In the genomic region with DNA sequence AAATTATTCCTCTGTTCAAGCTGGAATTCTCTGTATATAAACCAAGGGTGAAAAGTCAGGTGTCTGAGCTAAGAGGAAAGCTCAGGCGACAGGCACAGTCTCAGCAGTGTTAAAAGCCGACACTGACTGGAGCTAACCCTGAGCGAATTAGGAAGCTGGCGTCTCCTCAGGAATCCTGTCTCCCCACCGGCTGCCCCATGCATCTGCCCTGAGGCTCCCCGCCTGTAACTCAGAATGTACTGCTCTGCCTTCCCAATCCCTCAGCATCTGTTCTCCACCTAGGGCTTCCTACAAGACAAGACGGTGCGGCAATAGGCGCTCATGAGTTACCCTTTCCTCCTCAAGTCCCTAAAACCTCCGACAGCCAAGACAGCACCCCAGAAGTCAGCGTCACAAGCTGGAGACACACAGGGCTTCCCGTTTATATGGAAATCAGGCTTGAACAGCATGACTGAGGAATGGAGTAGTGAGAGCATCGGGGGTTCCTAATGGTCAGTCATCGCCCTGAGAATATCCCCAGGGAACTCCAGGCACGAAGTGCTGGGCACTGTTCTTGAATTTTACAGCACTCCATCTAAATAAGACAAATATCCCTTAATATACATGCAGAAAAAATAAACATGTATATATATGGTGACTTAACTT, we compare ENCODE assay signal across 16 cellular contexts. TPM values are rescaled to one million over a fixed set of nuclear protein-coding genes. Genes with fewer than 3 reads are reported as not detected.
A peak's percentile ranks its signal among the peaks of the same experiment; 100 is the strongest.
DNase-seq lines count a peak whose midpoint lies in the region; ATAC-seq, FAIRE-seq and TF ChIP-seq lines count a peak whose summit lies in the region.
"Had no signal": no experiment of that assay in that cellular context is flagged by ENCODE, and none has a peak within 500 bp of the region (broad histone marks: within the 10 kb centered on the region; RNA-seq: fewer than 3 reads in every experiment).

No MANE protein-coding gene starts in this region.

- H2BK15ac ChIP-seq in mesenchymal stem cell (ENCODE audit: low read depth, poor library complexity, severe bottlenecking), result no peak overlapping the region

- FAIRE-seq in endothelial cell of umbilical vein (lab: Jason Lieb, UNC) (no peak), pancreas (lab: Jason Lieb, UNC) (no peak)
- FAIRE-seq: H54, HTR-8/SVneo had no signal

- no peak for ATAC-seq in pancreas

- H3K79me1 ChIP-seq in mesenchymal stem cell (replicated peaks; ENCODE audit: low read length, poor library complexity, severe bottlenecking), result peaks cover 12% of the 10 kb centered on the region

- DNase-seq in ELF-1 (ENCODE audit: low read depth, low spot score), result peak; percentile 65
- DNase-seq in endothelial cell of umbilical vein (ENCODE audit: low read depth, low spot score), result no peak
- DNase-seq in mesenchymal stem cell, result no peak
- no peak for DNase-seq in pancreas
- DNase-seq in foreskin melanocyte, result no peak
- DNase-seq in NCI-H748 treated with DMSO at 0.1 percent for 48 hours (lab: John Stamatoyannopoulos, UW), result no peak
- DNase-seq: GDM1, NCI-H1105, NCI-H2029, NCI-H2227 treated with DMSO at 0.1 percent for 48 hours, NCI-H510A, SJCRH30 had no signal

- H2AK5ac ChIP-seq in mesenchymal stem cell (ENCODE audit: low read length, severe bottlenecking), result no peak overlapping the region

- H3K4me1 ChIP-seq in HUES48 (ENCODE audit: control insufficient read depth, insufficient read depth, low read length) (peaks cover 6% of the 10 kb centered on the region; the same call in 1 of the 2 replicates), endothelial cell of umbilical vein (ENCODE audit: control insufficient read depth, extremely low read depth, insufficient read depth, low read length) (peaks cover 26% of the 10 kb centered on the region), mesenchymal stem cell (ENCODE audit: control insufficient read depth, insufficient read depth, low read depth, low read length) (no peaks in the 10 kb centered on the region), pancreas (no peaks in the 10 kb centered on the region)
- H3K4me1 ChIP-seq: SJCRH30 had no signal

- H4K8ac ChIP-seq in mesenchymal stem cell (ENCODE audit: low read length), result no peak overlapping the region

- no peak for TF ChIP-seq POLR2A in endothelial cell of umbilical vein (IDR thresholded peaks at IDR 0.05; ENCODE audit: low read depth, low read length)

- H4K91ac ChIP-seq in mesenchymal stem cell (ENCODE audit: low read length), result peak overlapping the region; percentile 28

- no peak overlapping the region for H2BK5ac ChIP-seq in mesenchymal stem cell (ENCODE audit: low read depth, low read length, poor library complexity, severe bottlenecking)

- H3K4ac ChIP-seq in mesenchymal stem cell (ENCODE audit: low read depth in 1 of 2, low read length in 2 of 2), result no peak overlapping the region

- peaks cover 84% of the 10 kb centered on the region for H3K36me3 ChIP-seq in HUES48 (ENCODE audit: control insufficient read depth, insufficient read depth, low read length)
- peaks cover 2 to 20% of the 10 kb centered on the region in 2 experiments for H3K36me3 ChIP-seq in endothelial cell of umbilical vein (ENCODE audit: control insufficient read depth in 2 of 2, extremely low read depth in 1 of 2, insufficient read depth in 2 of 2, low read length in 2 of 2)
- H3K36me3 ChIP-seq in mesenchymal stem cell (ENCODE audit: control insufficient read depth in 1 of 2, insufficient read depth in 2 of 2, low read depth in 1 of 2, low read length in 2 of 2), result peaks cover 45 to 66% of the 10 kb centered on the region in 2 experiments
- H3K36me3 ChIP-seq in pancreas, result peaks cover 0 to 27% (median 0%) of the 10 kb centered on the region in 3 donors

- H3K14ac ChIP-seq in mesenchymal stem cell (ENCODE audit: low read length in 2 of 2), result no peak overlapping the region

- H3K27me3 ChIP-seq in HUES48 (ENCODE audit: control insufficient read depth, insufficient read depth, low read length) (no peaks in the 10 kb centered on the region), endothelial cell of umbilical vein (ENCODE audit: control insufficient read depth in 2 of 2, insufficient read depth in 2 of 2, low read length in 2 of 2) (no peaks in the 10 kb centered on the region), mesenchymal stem cell (ENCODE audit: control insufficient read depth in 1 of 2, insufficient read depth in 1 of 2, low read length in 2 of 2) (no peaks in the 10 kb centered on the region), pancreas (no peaks in the 10 kb centered on the region)
- H3K27me3 ChIP-seq: SJCRH30 had no signal

- BruUV-seq in endothelial cell of umbilical vein (replicated peaks; lab: Mats Ljungman, UMichigan), result no TSS peak

- POLR2A ChIA-PET in endothelial cell of umbilical vein (lab: Charles Lee), result no interaction called here

- H2AFZ ChIP-seq in endothelial cell of umbilical vein (ENCODE audit: low read depth, low read length) (no peak overlapping the region), mesenchymal stem cell (ENCODE audit: low read depth, low read length) (no peak overlapping the region)

- no peak overlapping the region for H3K4me3 ChIP-seq in HUES48 (ENCODE audit: low read depth, low read length)
- H3K4me3 ChIP-seq in endothelial cell of umbilical vein (replicated peaks in 1 of 3; ENCODE audit: insufficient read depth in 1 of 3, low read depth in 1 of 3, low read length in 3 of 3), result no peak overlapping the region
- no peak overlapping the region for H3K4me3 ChIP-seq in mesenchymal stem cell (ENCODE audit: insufficient read depth in 1 of 2, low read depth in 1 of 2, low read length in 2 of 2)
- H3K4me3 ChIP-seq in pancreas, result no peak overlapping the region
- H3K4me3 ChIP-seq: SJCRH30 had no signal

- CTCF ChIA-PET in endothelial cell of umbilical vein (lab: Charles Lee), result interaction anchor here (2.7 kb wide), 1 partner anchor 10 kb away, joined by 10 read pairs; no protein-coding TSS in a partner anchor

- no peaks in the 10 kb centered on the region for H4K20me1 ChIP-seq in endothelial cell of umbilical vein (replicated peaks; ENCODE audit: control insufficient read depth, extremely low read depth, insufficient read depth, low read length)

- H3K9ac ChIP-seq in HUES48 (ENCODE audit: low read depth, low read length) (no peak overlapping the region), endothelial cell of umbilical vein (replicated peaks; ENCODE audit: extremely low read depth, insufficient read depth, low read length) (no peak overlapping the region), mesenchymal stem cell (ENCODE audit: low read length) (no peak overlapping the region)

- peak overlapping the region; percentile 3 for H3K27ac ChIP-seq in HUES48 (ENCODE audit: low read depth, low read length)
- H3K27ac ChIP-seq in endothelial cell of umbilical vein (ENCODE audit: insufficient read depth, low read depth, low read length), result peak overlapping the region; percentile 98
- no peak overlapping the region for H3K27ac ChIP-seq in mesenchymal stem cell (ENCODE audit: low read length, poor library complexity, severe bottlenecking)
- H3K27ac ChIP-seq in pancreas, result no peak overlapping the region
- H3K27ac ChIP-seq: C4-2B, SJCRH30 had no signal

- no peak overlapping the region for H2BK12ac ChIP-seq in mesenchymal stem cell (ENCODE audit: low read length in 2 of 2)

- TF ChIP-seq CTCF in endothelial cell of umbilical vein (IDR thresholded peaks at IDR 0.05; ENCODE audit: extremely low read depth in 1 of 2, insufficient read depth in 1 of 2, low read depth in 1 of 2, low read length in 2 of 2) (no peak), pancreas (IDR thresholded peaks at IDR 0.05) (no peak)

- no peak overlapping the region for H3K23ac ChIP-seq in mesenchymal stem cell (ENCODE audit: low read length in 2 of 2)

- 99% methylated on average over 14 of the region's 15 CpGs for WGBS in mesenchymal stem cell
- WGBS in pancreas, 2 donors, result 92% methylated on average over 15 of the region's 15 CpGs

- H3K9me1 ChIP-seq in endothelial cell of umbilical vein (replicated peaks; ENCODE audit: control insufficient read depth, extremely low read depth, insufficient read depth, low read length), result no peaks in the 10 kb centered on the region

- no peaks in the 10 kb centered on the region for H3K79me2 ChIP-seq in endothelial cell of umbilical vein (ENCODE audit: control insufficient read depth, insufficient read depth, low read length)

- H3K9me3 ChIP-seq in HUES48 (ENCODE audit: control insufficient read depth, insufficient read depth, low read length) (no peaks in the 10 kb centered on the region), endothelial cell of umbilical vein (replicated peaks; ENCODE audit: control insufficient read depth, insufficient read depth, low read length) (no peaks in the 10 kb centered on the region), mesenchymal stem cell (ENCODE audit: control insufficient read depth, low read length) (no peaks in the 10 kb centered on the region), pancreas (no peaks in the 10 kb centered on the region)
- H3K9me3 ChIP-seq: SJCRH30 had no signal

- peak overlapping the region; percentile 72 for H3K4me2 ChIP-seq in endothelial cell of umbilical vein (ENCODE audit: insufficient read depth, low read length)
- H3K4me2 ChIP-seq in mesenchymal stem cell (ENCODE audit: low read length, poor library complexity, severe bottlenecking), result no peak overlapping the region

- intact Hi-C loops in endothelial cell of umbilical vein (cut with micrococcal nuclease), result no loop called here
- intact Hi-C loops in pancreas (cut with DNase I), result no loop called here

- dilution Hi-C loops in endothelial cell of umbilical vein (cut with MboI; ENCODE audit: extremely low pct_ligation_motif_present, low sequenced_read_pairs), result no loop called here

- H3K18ac ChIP-seq in mesenchymal stem cell (ENCODE audit: low read depth in 1 of 2, low read length in 2 of 2), result no peak overlapping the region

- H2BK120ac ChIP-seq in mesenchymal stem cell (ENCODE audit: low read depth, low read length), result no peak overlapping the region

RNA-seq across cellular contexts. Expression of a gene that starts 33.5 kb away (rescaled TPM):
- total RNA-seq in endothelial cell of umbilical vein (69.7 and 75.2 TPM in 2 replicates), pancreas (10 to 100 TPM in 5 of 6 donors, 1 to 10 TPM in 1; 9.6 to 32.2 (median 14.9) TPM)
- polyA plus RNA-seq in endothelial cell of umbilical vein (51.1 and 60.1 TPM in 2 replicates), pancreas (10 to 100 TPM; 25.5 to 43.1 TPM)
- 9.9 and 15.5 TPM in 2 replicates for polyA plus RNA-seq in endothelial cell of umbilical vein (2011; cell fraction: cytosol; rRNA removed)
- 685 and 699 TPM in 2 replicates for polyA plus RNA-seq in endothelial cell of umbilical vein (2011; cell fraction: nucleus; rRNA removed)
- 24.7 and 30.7 TPM in 2 replicates for polyA plus RNA-seq in endothelial cell of umbilical vein (2012)
- polyA minus RNA-seq in endothelial cell of umbilical vein, result 70.8 and 72.7 TPM in 2 replicates
- 12.3 TPM for polyA minus RNA-seq in endothelial cell of umbilical vein (2011; cell fraction: cytosol; rRNA and poly(A)+ RNA removed)
- polyA minus RNA-seq in endothelial cell of umbilical vein (2011; cell fraction: nucleus; rRNA and poly(A)+ RNA removed), result 178 and 205 TPM in 2 replicates
- 7.1 TPM for polyA plus RNA-seq in mesenchymal stem cell (2013, experiment 1 of 2)
- polyA plus RNA-seq in mesenchymal stem cell (2013, experiment 2 of 2), result 7.3 TPM

RNA-seq across cellular contexts. Expression of a gene that starts 33.6 kb away (rescaled TPM):
- 28.2 and 30.1 TPM in 2 replicates for total RNA-seq in endothelial cell of umbilical vein
- polyA plus RNA-seq in endothelial cell of umbilical vein, result 13.8 and 13.9 TPM in 2 replicates
- polyA plus RNA-seq in endothelial cell of umbilical vein (2011; cell fraction: cytosol; rRNA removed), result 9.1 and 10.5 TPM in 2 replicates
- 6.1 and 7.2 TPM in 2 replicates for polyA plus RNA-seq in endothelial cell of umbilical vein (2011; cell fraction: nucleus; rRNA removed)
- 17.9 and 21.9 TPM in 2 replicates for polyA plus RNA-seq in endothelial cell of umbilical vein (2012)
- 14.6 and 16.0 TPM in 2 replicates for polyA minus RNA-seq in endothelial cell of umbilical vein
- polyA minus RNA-seq in endothelial cell of umbilical vein (2011; cell fraction: cytosol; rRNA and poly(A)+ RNA removed), result 7.3 TPM
- polyA minus RNA-seq in endothelial cell of umbilical vein (2011; cell fraction: nucleus; rRNA and poly(A)+ RNA removed), result 12.1 and 18.8 TPM in 2 replicates
- 38.5 TPM for polyA plus RNA-seq in mesenchymal stem cell (2013, experiment 1 of 2)
- 41.4 TPM for polyA plus RNA-seq in mesenchymal stem cell (2013, experiment 2 of 2)
- 10 to 100 TPM in 4 of 6 donors, 1 to 10 TPM in 2; 7.9 to 15.5 (median 13.9) TPM for total RNA-seq in pancreas
- polyA plus RNA-seq in pancreas, result 1 to 10 TPM; 2.9 to 6.9 TPM

RNA-seq across cellular contexts. Expression of a gene that starts 56.0 kb away (rescaled TPM):
- 62.4 and 62.6 TPM in 2 replicates for total RNA-seq in endothelial cell of umbilical vein
- polyA plus RNA-seq in endothelial cell of umbilical vein, result 16.3 and 19.1 TPM in 2 replicates
- 31.6 and 32.6 TPM in 2 replicates for polyA plus RNA-seq in endothelial cell of umbilical vein (2011; cell fraction: cytosol; rRNA removed)
- 73.6 and 98.4 TPM in 2 replicates for polyA plus RNA-seq in endothelial cell of umbilical vein (2011; cell fraction: nucleus; rRNA removed)
- polyA plus RNA-seq in endothelial cell of umbilical vein (2012), result 29.6 and 42.4 TPM in 2 replicates
- polyA minus RNA-seq in endothelial cell of umbilical vein, result 18.7 and 21.0 TPM in 2 replicates
- polyA minus RNA-seq in endothelial cell of umbilical vein (2011; cell fraction: cytosol; rRNA and poly(A)+ RNA removed), result 19.0 TPM
- polyA minus RNA-seq in endothelial cell of umbilical vein (2011; cell fraction: nucleus; rRNA and poly(A)+ RNA removed), result 39.4 and 75.5 TPM in 2 replicates
- 19.9 TPM for polyA plus RNA-seq in mesenchymal stem cell (2013, experiment 1 of 2)
- 19.4 TPM for polyA plus RNA-seq in mesenchymal stem cell (2013, experiment 2 of 2)
- 10 to 100 TPM; 14.1 to 34.6 (median 19.9) TPM for total RNA-seq in pancreas
- 10 to 100 TPM; 23.8 to 39.8 TPM for polyA plus RNA-seq in pancreas

Comparison
In these comparisons a context has a peak if more than half of its experiments do, and no peak if none do; other contexts are left out.
1. H3K27ac ChIP-seq: peak in HUES48 (single experiment) and endothelial cell of umbilical vein (single experiment); none in mesenchymal stem cell (single experiment) and pancreas (0 of 4).